ENCODE assay signal across 35 cellular contexts in the genomic region with DNA sequence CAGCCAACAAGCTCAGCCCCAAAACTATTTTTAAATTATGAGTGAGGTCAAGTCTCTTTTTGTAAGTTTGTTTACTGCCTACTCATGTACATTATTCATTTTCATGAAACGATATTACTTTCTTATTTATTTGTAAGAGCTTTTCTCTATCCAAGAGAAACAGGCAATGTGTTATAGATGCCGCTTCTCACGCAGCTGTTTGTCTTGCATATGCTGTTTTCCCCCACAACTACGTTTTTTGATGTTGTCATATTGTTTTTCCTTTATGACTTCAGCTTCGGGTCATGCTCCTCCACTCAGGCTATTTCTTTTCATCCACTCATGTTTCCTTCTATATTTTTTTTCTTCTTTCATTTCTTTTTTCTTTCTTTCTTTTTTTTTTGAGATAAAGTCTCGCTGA. TPM values are rescaled to one million over a fixed set of nuclear protein-coding genes. Genes with fewer than 3 reads are reported as not detected.
"Had no signal": no experiment of that assay in that cellular context is flagged by ENCODE, and none has a peak within 500 bp of the region (broad histone marks: within the 10 kb centered on the region; RNA-seq: fewer than 3 reads in every experiment).

No MANE protein-coding gene starts in this region.

- H3K36me3 Mint-ChIP-seq: activated CD4-positive, alpha-beta memory T cell treated with anti-CD3 and anti-CD28 coated beads for 36 hours; activated naive CD4-positive, alpha-beta T cell treated with anti-CD3 and anti-CD28 coated beads, Interleukin-2, amount 50 U/mL, for 72 hours; activated naive CD8-positive, alpha-beta T cell treated with anti-CD3 and anti-CD28 coated beads for 36 hours had no signal

- H3K4me3 ChIP-seq: adrenal gland, body of pancreas, breast epithelium had no signal

- H3K27me3 Mint-ChIP-seq: activated B cell treated with CpG ODN at 0.5 μM for 24 hours; activated CD4-positive, alpha-beta memory T cell treated with anti-CD3 and anti-CD28 coated beads for 36 hours; activated CD8-positive, alpha-beta T cell treated with anti-CD3 and anti-CD28 coated beads for 36 hours; activated naive CD8-positive, alpha-beta T cell treated with anti-CD3 and anti-CD28 coated beads for 36 hours; activated T-helper 17 cell treated with anti-CD3 and anti-CD28 coated beads, Interleukin-2, amount 50 U/mL, for 72 hours had no signal

- H3K27ac Mint-ChIP-seq: activated B cell treated with CpG ODN at 0.5 μM for 24 hours; activated CD4-positive, alpha-beta memory T cell treated with anti-CD3 and anti-CD28 coated beads for 36 hours; activated CD4-positive, alpha-beta T cell treated with anti-CD3 and anti-CD28 coated beads, Interleukin-2, amount 10 ng/mL, durations not matched to agents 24 days and 14 days; activated CD8-positive, alpha-beta T cell treated with anti-CD3 and anti-CD28 coated beads for 36 hours; activated naive CD4-positive, alpha-beta T cell treated with anti-CD3 and anti-CD28 coated beads for 36 hours; activated naive CD4-positive, alpha-beta T cell treated with anti-CD3 and anti-CD28 coated beads, Interleukin-2, amount 50 U/mL, for 72 hours; activated naive CD8-positive, alpha-beta T cell treated with anti-CD3 and anti-CD28 coated beads for 36 hours; activated T-cell treated with anti-CD3 and anti-CD28 coated beads, Interleukin-2, amount 50 U/mL, for 72 hours; activated T-helper 1 cell treated with anti-CD3 and anti-CD28 coated beads, Interleukin-12 subunit alpha, Interleukin-12 subunit beta, Interleukin-2, Interleukin-4 antibody, amounts not matched to agents 30 ng/mL and 10 ng/mL and 1 ng/mL, durations not matched to agents 14 hours and 24 hours and 36 hours; activated T-helper 17 cell treated with anti-CD3 and anti-CD28 coated beads, Interleukin-2, amount 50 U/mL, for 72 hours; T-helper 1 cell treated with Interleukin-12 subunit alpha and Interleukin-12 subunit beta and Interleukin-4 antibody, amounts not matched to agents 30 μg/mL and 1 μg/mL, for 36 hours; T-helper 2 cell treated with Interferon-gamma antibody and Interleukin-4, amounts not matched to agents 5 μg/mL and 100 μg/mL, for 36 hours had no signal

- DNase-seq: activated B cell treated with CpG ODN at 0.5 μM for 24 hours; activated CD4-positive, alpha-beta memory T cell treated with anti-CD3 and anti-CD28 coated beads for 36 hours; activated CD4-positive, alpha-beta T cell treated with anti-CD3 and anti-CD28 coated beads for 4 hours; activated CD4-positive, alpha-beta T cell treated with anti-CD3 and anti-CD28 coated beads, Interleukin-2, amount 10 ng/mL, durations not matched to agents 24 days and 14 days; activated CD4-positive, alpha-beta T cell treated with anti-CD3 and anti-CD28 coated beads, Interleukin-2, amount 50 U/mL, for 1 hour; activated CD4-positive, alpha-beta T cell treated with anti-CD3 and anti-CD28 coated beads, Interleukin-2, amount 50 U/mL, for 4 hours; activated CD4-positive, CD25-positive, alpha-beta regulatory T cell treated with anti-CD3 and anti-CD28 coated beads, Interleukin-2, amount 50 U/mL, for 72 hours; activated CD8-positive, alpha-beta memory T cell treated with anti-CD3 and anti-CD28 coated beads, Interleukin-2, amount 50 U/mL, for 4 hours; activated CD8-positive, alpha-beta T cell treated with anti-CD3 and anti-CD28 coated beads for 36 hours; activated effector memory CD4-positive, alpha-beta T cell treated with anti-CD3 and anti-CD28 coated beads, Interleukin-2, amount 50 U/mL, for 16 hours; activated gamma-delta T cell treated with Interleukin-2 at 50 U/mL for 16 hours; activated naive CD4-positive, alpha-beta T cell; activated naive CD4-positive, alpha-beta T cell treated with anti-CD3 and anti-CD28 coated beads for 36 hours; activated naive CD4-positive, alpha-beta T cell treated with anti-CD3 and anti-CD28 coated beads, Interleukin-2, amount 50 U/mL, for 16 hours; activated naive CD8-positive, alpha-beta T cell treated with anti-CD3 and anti-CD28 coated beads for 36 hours; activated T-cell treated with anti-CD3 and anti-CD28 coated beads for 4 hours; activated T-cell treated with anti-CD3 and anti-CD28 coated beads, Interleukin-2, amount 50 U/mL, for 1 hour; activated T-cell treated with anti-CD3 and anti-CD28 coated beads, Interleukin-2, amount 50 U/mL, for 4 hours; activated T-cell treated with anti-CD3 and anti-CD28 coated beads, Interleukin-2, amount 50 U/mL, for 72 hours; amniotic stem cell; body of pancreas; brain microvascular endothelial cell; central memory CD4-positive, alpha-beta T cell; T-helper 1 cell; T-helper 2 cell; T-helper 9 cell had no signal

- H3K27ac ChIP-seq: adrenal gland, body of pancreas, brain microvascular endothelial cell, breast epithelium, VCaP had no signal

- H3K27me3 ChIP-seq: adrenal gland, body of pancreas, brain microvascular endothelial cell, breast epithelium had no signal

- H3K9me3 ChIP-seq: adrenal gland, body of pancreas, breast epithelium had no signal

- ATAC-seq: activated CD8-positive, alpha-beta T cell treated with anti-CD3 and anti-CD28 coated beads for 36 hours; activated naive CD4-positive, alpha-beta T cell treated with anti-CD3 and anti-CD28 coated beads, Interleukin-2, amount 50 U/mL, for 72 hours; activated T-cell treated with anti-CD3 and anti-CD28 coated beads, Interleukin-2, amount 50 U/mL, for 4 hours; activated T-cell treated with anti-CD3 and anti-CD28 coated beads, Interleukin-2, amount 50 U/mL, for 72 hours; activated T-helper 17 cell treated with anti-CD3 and anti-CD28 coated beads, Interleukin-2, amount 50 U/mL, for 72 hours; body of pancreas had no signal

- H3K9me3 Mint-ChIP-seq: activated B cell treated with CpG ODN at 0.5 μM for 24 hours; activated CD4-positive, alpha-beta memory T cell treated with anti-CD3 and anti-CD28 coated beads for 36 hours; activated CD4-positive, alpha-beta T cell treated with anti-CD3 and anti-CD28 coated beads, Interleukin-2, amount 10 ng/mL, durations not matched to agents 24 days and 14 days; activated CD8-positive, alpha-beta T cell treated with anti-CD3 and anti-CD28 coated beads for 36 hours; activated naive CD4-positive, alpha-beta T cell treated with anti-CD3 and anti-CD28 coated beads for 36 hours; activated naive CD4-positive, alpha-beta T cell treated with anti-CD3 and anti-CD28 coated beads, Interleukin-2, amount 50 U/mL, for 72 hours; activated naive CD8-positive, alpha-beta T cell treated with anti-CD3 and anti-CD28 coated beads for 36 hours; activated T-cell treated with anti-CD3 and anti-CD28 coated beads, Interleukin-2, amount 50 U/mL, for 4 hours; activated T-cell treated with anti-CD3 and anti-CD28 coated beads, Interleukin-2, amount 50 U/mL, for 72 hours; activated T-helper 1 cell treated with anti-CD3 and anti-CD28 coated beads, Interleukin-12 subunit alpha, Interleukin-12 subunit beta, Interleukin-2, Interleukin-4 antibody, amounts not matched to agents 30 ng/mL and 10 ng/mL and 1 ng/mL, durations not matched to agents 14 hours and 24 hours and 36 hours; activated T-helper 17 cell treated with anti-CD3 and anti-CD28 coated beads, Interleukin-2, amount 50 U/mL, for 72 hours; T-helper 1 cell treated with Interleukin-12 subunit alpha and Interleukin-12 subunit beta and Interleukin-4 antibody, amounts not matched to agents 30 μg/mL and 1 μg/mL, for 36 hours; T-helper 2 cell treated with Interferon-gamma antibody and Interleukin-4, amounts not matched to agents 5 μg/mL and 100 μg/mL, for 36 hours had no signal

- H3K4me1 Mint-ChIP-seq: activated B cell treated with CpG ODN at 0.5 μM for 24 hours; activated naive CD8-positive, alpha-beta T cell treated with anti-CD3 and anti-CD28 coated beads for 36 hours; activated T-helper 17 cell treated with anti-CD3 and anti-CD28 coated beads, Interleukin-2, amount 50 U/mL, for 72 hours had no signal

- H3K4me3 Mint-ChIP-seq: activated B cell treated with CpG ODN at 0.5 μM for 24 hours; activated CD4-positive, alpha-beta memory T cell treated with anti-CD3 and anti-CD28 coated beads for 36 hours; activated CD4-positive, alpha-beta T cell treated with anti-CD3 and anti-CD28 coated beads, Interleukin-2, amount 10 ng/mL, durations not matched to agents 24 days and 14 days; activated CD8-positive, alpha-beta T cell treated with anti-CD3 and anti-CD28 coated beads for 36 hours; activated naive CD4-positive, alpha-beta T cell treated with anti-CD3 and anti-CD28 coated beads for 36 hours; activated naive CD8-positive, alpha-beta T cell treated with anti-CD3 and anti-CD28 coated beads for 36 hours; activated T-cell treated with anti-CD3 and anti-CD28 coated beads, Interleukin-2, amount 50 U/mL, for 4 hours; activated T-cell treated with anti-CD3 and anti-CD28 coated beads, Interleukin-2, amount 50 U/mL, for 72 hours; activated T-helper 1 cell treated with anti-CD3 and anti-CD28 coated beads, Interleukin-12 subunit alpha, Interleukin-12 subunit beta, Interleukin-2, Interleukin-4 antibody, amounts not matched to agents 30 ng/mL and 10 ng/mL and 1 ng/mL, durations not matched to agents 14 hours and 24 hours and 36 hours; activated T-helper 17 cell treated with anti-CD3 and anti-CD28 coated beads, Interleukin-2, amount 50 U/mL, for 72 hours; T-helper 1 cell treated with Interleukin-12 subunit alpha and Interleukin-12 subunit beta and Interleukin-4 antibody, amounts not matched to agents 30 μg/mL and 1 μg/mL, for 36 hours; T-helper 2 cell treated with Interferon-gamma antibody and Interleukin-4, amounts not matched to agents 5 μg/mL and 100 μg/mL, for 36 hours had no signal

- H3K4me1 ChIP-seq: adrenal gland, body of pancreas, breast epithelium had no signal

- H3K36me3 ChIP-seq: adrenal gland, brain microvascular endothelial cell, breast epithelium had no signal

RNA-seq across cellular contexts. Expression of a gene that starts 57.3 kb away (rescaled TPM):
- total RNA-seq: body of pancreas had no signal
- polyA plus RNA-seq: aorta had no signal
